ENCODE assay signal across 16 cellular contexts in genomic region chr10:78899996-78900714, GRCh38.
DNase-seq lines count a peak whose midpoint lies in the region; ATAC-seq, FAIRE-seq and TF ChIP-seq lines count a peak whose summit lies in the region.
"Had no signal": no experiment of that assay in that cellular context is flagged by ENCODE, and none has a peak within 500 bp of the region (broad histone marks: within the 10 kb centered on the region; RNA-seq: fewer than 3 reads in every experiment).

No MANE protein-coding gene starts in this region.

- FAIRE-seq in A549 (lab: Jason Lieb, UNC) (no peak), K562 (lab: Jason Lieb, UNC) (no peak)
- FAIRE-seq: islet of Langerhans had no signal

- POLR2A ChIA-PET in A549 (lab: Yijun Ruan, JAX) (no interaction called here), K562 (lab: Yijun Ruan, JAX) (interaction anchor here (0.7 kb wide), 1 partner anchor 61 kb away, joined by 3 read pairs; no protein-coding TSS in a partner anchor)

- 0 out of 4 replicates have a peak overlapping the region, but pooled peaks of 1 of the 2 experiments have one; percentile 14 for H3K9ac ChIP-seq in K562 (ENCODE audit: insufficient read depth in 1 of 2, low read depth in 2 of 2, low read length in 2 of 2)

- TF ChIP-seq RAD21 in A549 (conservative IDR thresholded peaks at IDR 0.05 in 1 of 2, IDR thresholded peaks at IDR 0.05 in 1 of 2) (no peak), K562 (CRISPR knock-in tag; conservative IDR thresholded peaks at IDR 0.05 in 1 of 2, IDR thresholded peaks at IDR 0.05 in 1 of 2) (no peak)

- TF ChIP-seq CTCF in A549 (IDR thresholded peaks at IDR 0.05) (no peak), K562 (IDR thresholded peaks at IDR 0.05 in 2 of 3, conservative IDR thresholded peaks at IDR 0.05 in 1 of 3; ENCODE audit: insufficient read depth in 2 of 3, low read depth in 1 of 3, low read length in 3 of 3) (no peak), ovary (IDR thresholded peaks at IDR 0.05) (no peak)

- H3K27ac ChIP-seq in A549 = no peak overlapping the region
- no peak overlapping the region for H3K27ac ChIP-seq in K562 (ENCODE audit: extremely low read depth, low read depth, low read length)
- peak overlapping the region in 1 of 2 donors; percentile 41 for H3K27ac ChIP-seq in ovary

- H3K9me1 ChIP-seq in K562 (ENCODE audit: control insufficient read depth, insufficient read depth, low read length) = no peaks in the 10 kb centered on the region

- WGBS in A549 (ENCODE audit: missing lambda C conversion rate) = 70% methylated on average over 11 of the region's 11 CpGs
- 2% methylated on average over 11 of the region's 11 CpGs for WGBS in K562 (ENCODE audit: insufficient coverage, low coverage, missing lambda C conversion rate)
- 57 to 59% (median 58%) methylated on average over 11 of the region's 11 CpGs for WGBS in ovary, 3 donors

- TF ChIP-seq EP300 in A549 (IDR thresholded peaks at IDR 0.05) = no peak
- no peak for TF ChIP-seq EP300 in K562 (IDR thresholded peaks at IDR 0.05; ENCODE audit: low read length)
- TF ChIP-seq EP300 in ovary (IDR thresholded peaks at IDR 0.05) = no peak

- TF ChIP-seq POLR2A in A549 (IDR thresholded peaks at IDR 0.05; ENCODE audit: low read length) = no peak
- no peak for TF ChIP-seq POLR2A in K562 (conservative IDR thresholded peaks at IDR 0.05)
- TF ChIP-seq POLR2A in ovary (IDR thresholded peaks at IDR 0.05) = no peak

- H3K27me3 ChIP-seq in K562 (ENCODE audit: control insufficient read depth in 2 of 2, insufficient read depth in 2 of 2, low read length in 2 of 2) (peaks cover 20 to 38% of the 10 kb centered on the region in 2 experiments), ovary (no peaks in the 10 kb centered on the region)

- H3K36me3 ChIP-seq in K562 (ENCODE audit: control insufficient read depth, insufficient read depth, low read length) (no peaks in the 10 kb centered on the region), ovary (no peaks in the 10 kb centered on the region)

- no peaks in the 10 kb centered on the region for H3K4me1 ChIP-seq in A549
- no peaks in the 10 kb centered on the region for H3K4me1 ChIP-seq in K562 (replicated peaks in 1 of 2; ENCODE audit: control insufficient read depth in 2 of 2, insufficient read depth in 2 of 2, low read length in 2 of 2)
- H3K4me1 ChIP-seq in ovary (ENCODE audit: insufficient read depth) = peaks cover 2% of the 10 kb centered on the region

- H3K4me2 ChIP-seq in A549 (no peak overlapping the region), K562 (ENCODE audit: insufficient read depth, low read length) (no peak overlapping the region)

- CTCF ChIA-PET in A549 (lab: Yijun Ruan, JAX) = no interaction called here
- CTCF ChIA-PET in K562 (lab: Yijun Ruan, JAX; ENCODE audit: low intra/inter-chr PET ratio) = no interaction called here

- H3K4me3 ChIP-seq in A549 (no peak overlapping the region), K562 (no peak overlapping the region), ovary (no peak overlapping the region)

- in situ Hi-C loops in K562 (cut with MboI) = no loop called here

- ATAC-seq in A549 (peak; percentile 42 to 50; a peak in 4 of 6 replicates), K562 (peak; percentile 42), left cardiac atrium (peak; percentile 87 to 90), HG02852 (IDR thresholded peaks at IDR 0.05; ENCODE audit: unreplicated experiment) (no peak), HG03095 (IDR thresholded peaks at IDR 0.05; ENCODE audit: unreplicated experiment) (no peak)
- ATAC-seq: activated naive CD8-positive, alpha-beta T cell treated with anti-CD3 and anti-CD28 coated beads, Interleukin-2, amount 50 U/mL, for 24 hours; natural killer cell treated with Interleukin-12 subunit alpha and Interleukin-12 subunit beta and Interleukin-15 and Interleukin-18, amount 100 ng/mL, for 72 hours; T-cell had no signal

- no TSS peak for BruUV-seq in K562 (replicated peaks; lab: Mats Ljungman, UMichigan)

- no peak for DNase-seq in A549 (ENCODE audit: low read depth in 1 of 2, low spot score in 1 of 2)
- DNase-seq in K562 (ENCODE audit: extremely low read depth in 1 of 4, low spot score in 3 of 4) = no peak
- peak; percentile 40 for DNase-seq in left cardiac atrium
- peak; percentile 36 to 70 (median 59) for DNase-seq in ovary
- DNase-seq in activated gamma-delta T cell (lab: John Stamatoyannopoulos, UW) = no peak
- no peak for DNase-seq in NCI-H1105 treated with DMSO at 0.1 percent for 48 hours (lab: John Stamatoyannopoulos, UW)
- DNase-seq: activated naive CD8-positive, alpha-beta T cell treated with anti-CD3 and anti-CD28 coated beads, Interleukin-2, amount 50 U/mL, for 24 hours; HFFc6; NCI-H1092; NCI-H226; T-cell; trophoblast cell had no signal

- intact Hi-C loops in K562 (cut with micrococcal nuclease) = no loop called here
- intact Hi-C loops in left cardiac atrium (cut with DNase I) = no loop called here
- intact Hi-C loops in ovary (cut with DNase I) = no loop called here

- H4K20me1 ChIP-seq in K562 (replicated peaks; ENCODE audit: control insufficient read depth, insufficient read depth, low read length) = peaks cover 8% of the 10 kb centered on the region

- H3K79me2 ChIP-seq in K562 (ENCODE audit: control insufficient read depth, insufficient read depth, low read length) = no peaks in the 10 kb centered on the region

- H3K9me3 ChIP-seq in A549 (no peaks in the 10 kb centered on the region), K562 (replicated peaks; ENCODE audit: control insufficient read depth, insufficient read depth, low read depth, low read length) (no peaks in the 10 kb centered on the region), ovary (no peaks in the 10 kb centered on the region)

- no peak overlapping the region for H2AFZ ChIP-seq in K562 (ENCODE audit: low read depth, low read length)

TF ChIP-seq in A549, 52 proteins besides CTCF, POLR2A, EP300 and RAD21:
- TF ChIP-seq ZFP36 (IDR thresholded peaks at IDR 0.05; ENCODE audit: borderline replicate concordance, partially characterized antibody) (no peak), POLR2AphosphoS2 (conservative IDR thresholded peaks at IDR 0.05; ENCODE audit: low read length) (no peak)

TF ChIP-seq in K562, 482 proteins besides CTCF, POLR2A, EP300 and RAD21:
- TF ChIP-seq PKNOX1 (IDR thresholded peaks at IDR 0.05) (peak; percentile 36; the same call in 1 of the 2 replicates), RB1 (IDR thresholded peaks at IDR 0.05; ENCODE audit: low read depth) (no peak), ZNF609 (CRISPR knock-in tag; IDR thresholded peaks at IDR 0.05; ENCODE audit: borderline replicate concordance) (no peak), THRB (CRISPR knock-in tag; conservative IDR thresholded peaks at IDR 0.05) (no peak), ZNF551 (CRISPR knock-in tag; IDR thresholded peaks at IDR 0.05) (no peak), SIN3B (IDR thresholded peaks at IDR 0.05; ENCODE audit: low read depth) (no peak)

Comparison
In these comparisons a context has a peak if more than half of its experiments do, and no peak if none do; other contexts are left out.
1. ATAC-seq: peak in A549 (2 of 2), K562 (single experiment) and left cardiac atrium (2 of 2); none in HG02852 (single experiment) and HG03095 (single experiment).
2. DNase-seq: peak in left cardiac atrium (single experiment) and ovary (5 of 5); none in A549 (0 of 2), K562 (0 of 4), activated gamma-delta T cell (single experiment) and NCI-H1105 treated with DMSO at 0.1 percent for 48 hours (single experiment).